Comparison of ENCODE assay signal across 8 cellular contexts in genomic region chrX:14028473-14028872, GRCh38. TPM values are rescaled to one million over a fixed set of nuclear protein-coding genes. Genes with fewer than 3 reads are reported as not detected.
A peak's percentile ranks its signal among the peaks of the same experiment; 100 is the strongest.
DNase-seq lines count a peak whose midpoint lies in the region; ATAC-seq and TF ChIP-seq lines count a peak whose summit lies in the region.

No MANE protein-coding gene starts in this region.

- TF ChIP-seq CTCF in AG10803 (conservative IDR thresholded peaks at IDR 0.05; ENCODE audit: low read length) (no peak), HFF-Myc (IDR thresholded peaks at IDR 0.05; ENCODE audit: low read depth, low read length, missing control alignments) (no peak), mesothelial cell of epicardium (IDR thresholded peaks at IDR 0.05; ENCODE audit: unreplicated experiment) (no peak)

- peak overlapping the region; percentile 51 for H3K27ac Mint-ChIP-seq in mesothelial cell of epicardium

- DNase-seq in AG10803 (ENCODE audit: low read depth) (no peak), HFF-Myc (ENCODE audit: extremely low read depth, low read depth) (no peak), adipocyte (ENCODE audit: low read depth) (no peak), mesothelial cell of epicardium (ENCODE audit: low spot score in 2 of 2, unreplicated experiment in 2 of 2) (no peak), NCI-H2081 (lab: John Stamatoyannopoulos, UW) (no peak), cerebellum (ENCODE audit: low spot score) (no peak), NCI-H524 treated with DMSO at 0.1 percent for 48 hours (lab: John Stamatoyannopoulos, UW) (no peak)

- peak overlapping the region; percentile 96 for H3K9ac ChIP-seq in adipocyte (ENCODE audit: low read length)

- peaks cover 12% of the 10 kb centered on the region for H3K4me1 Mint-ChIP-seq in mesothelial cell of epicardium

- peaks cover 31% of the 10 kb centered on the region for H3K4me1 ChIP-seq in adipocyte (ENCODE audit: control insufficient read depth, insufficient read depth, low read length)

- H3K36me3 Mint-ChIP-seq in mesothelial cell of epicardium, result no peaks in the 10 kb centered on the region

- H3K4me3 Mint-ChIP-seq in mesothelial cell of epicardium, result peak overlapping the region; percentile 85

- H3K9me3 ChIP-seq in adipocyte (ENCODE audit: control insufficient read depth, low read length), result no peaks in the 10 kb centered on the region

- no peaks in the 10 kb centered on the region for H3K27me3 Mint-ChIP-seq in mesothelial cell of epicardium (ENCODE audit: low read depth)

- H3K27me3 ChIP-seq in adipocyte (replicated peaks; ENCODE audit: control insufficient read depth, insufficient read depth, low read length), result no peaks in the 10 kb centered on the region

- H3K36me3 ChIP-seq in adipocyte (ENCODE audit: control insufficient read depth, insufficient read depth, low read length, severe bottlenecking), result no peaks in the 10 kb centered on the region

- peak overlapping the region; percentile 68; the same call in 1 of the 2 replicates for H3K4me3 ChIP-seq in AG10803 (ENCODE audit: low read length)
- H3K4me3 ChIP-seq in HFF-Myc (replicated peaks; ENCODE audit: low read depth, low read length), result peak overlapping the region; percentile 54
- peak overlapping the region; percentile 90 for H3K4me3 ChIP-seq in adipocyte (ENCODE audit: low read length)

- peaks cover 10% of the 10 kb centered on the region for H3K9me3 Mint-ChIP-seq in mesothelial cell of epicardium

- ATAC-seq in HG03432 (IDR thresholded peaks at IDR 0.05; ENCODE audit: unreplicated experiment), result no peak

RNA-seq across cellular contexts. Expression of gene GEMIN8, which starts 1.2 kb away (rescaled TPM):
- total RNA-seq in mesothelial cell of epicardium (16.2 to 16.7 TPM (median 16.6 TPM) in 3 replicates), cerebellum (19.2 TPM)
